Comparison of ENCODE assay signal across 25 cellular contexts in the genomic region with DNA sequence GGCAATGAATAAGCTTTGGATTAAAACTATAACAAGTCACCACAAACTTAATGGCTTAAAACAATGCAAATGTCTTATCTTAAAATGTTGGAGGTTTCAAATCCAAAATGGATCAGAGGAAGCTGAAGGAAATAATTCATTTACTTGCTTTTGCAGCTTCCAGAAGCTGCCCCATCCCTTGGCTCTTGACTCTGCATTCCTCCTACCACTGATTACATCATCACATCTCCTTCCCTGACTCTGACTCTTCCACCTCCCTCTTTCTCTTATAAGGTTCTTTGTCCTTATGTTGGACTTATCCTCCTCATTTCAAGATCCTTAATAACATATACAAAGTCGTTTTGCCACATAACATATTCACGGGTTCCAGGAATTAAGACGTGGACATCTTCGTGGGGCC.
"Had no signal": no experiment of that assay in that cellular context is flagged by ENCODE, and none has a peak within 500 bp of the region (broad histone marks: within the 10 kb centered on the region; RNA-seq: fewer than 3 reads in every experiment).

No MANE protein-coding gene starts in this region.

- DNase-seq: dermis blood vessel endothelial cell; effector memory CD4-positive, alpha-beta T cell; hypothalamus; immature natural killer cell; mucosa of descending colon; naive B cell; pancreas; stimulated activated CD4-positive, alpha-beta T cell treated with anti-CD3 and anti-CD28 coated beads, Interleukin-2, amount 100 ng/mL, for 24 hours; stimulated activated CD4-positive, alpha-beta T cell treated with anti-CD3 and anti-CD28 coated beads, Interleukin-4, amount 100 ng/mL, for 24 hours; stimulated activated naive CD8-positive, alpha-beta T cell treated with anti-CD3 and anti-CD28 coated beads, Interleukin-15, Interleukin-2, amounts not matched to agents 100 U/mL and 50 U/mL, for 24 hours; substantia nigra; testis; tibial artery had no signal

- H3K27me3 ChIP-seq: esophagus muscularis mucosa, neutrophil, pancreas, testis, tibial artery had no signal

- H3K9me3 ChIP-seq: esophagus muscularis mucosa, mucosa of descending colon, neutrophil, pancreas, testis, tibial artery had no signal

- H3K4me1 ChIP-seq: esophagus muscularis mucosa, pancreas, testis, tibial artery had no signal

- H3K4me3 Mint-ChIP-seq: immature natural killer cell; memory B cell; mesothelial cell of epicardium; naive B cell; natural killer cell treated with Interleukin-12 subunit alpha and Interleukin-12 subunit beta and Interleukin-15 and Interleukin-18, amount 100 ng/mL, for 72 hours; neural crest cell; stimulated activated memory B cell treated with anti-CD40 and anti-IgM and Interleukin-4, amounts not matched to agents 10 μg/mL and 1 μg/mL and 100 μg/mL, for 72 hours; type B pancreatic cell had no signal

- H3K36me3 ChIP-seq: esophagus muscularis mucosa, neutrophil, pancreas, tibial artery had no signal

- H3K36me3 Mint-ChIP-seq: memory B cell; mesothelial cell of epicardium; naive B cell; natural killer cell treated with Interleukin-12 subunit alpha and Interleukin-12 subunit beta and Interleukin-15 and Interleukin-18, amount 100 ng/mL, for 72 hours; stimulated activated memory B cell treated with anti-CD40 and anti-IgM and Interleukin-4, amounts not matched to agents 10 μg/mL and 1 μg/mL and 100 μg/mL, for 72 hours; type B pancreatic cell had no signal

- H3K27ac ChIP-seq: coronary artery, esophagus muscularis mucosa, neutrophil, pancreas, testis, tibial artery had no signal

- H3K27me3 Mint-ChIP-seq: memory B cell; naive B cell; natural killer cell treated with Interleukin-12 subunit alpha and Interleukin-12 subunit beta and Interleukin-15 and Interleukin-18, amount 100 ng/mL, for 72 hours; stimulated activated memory B cell treated with anti-CD40 and anti-IgM and Interleukin-4, amounts not matched to agents 10 μg/mL and 1 μg/mL and 100 μg/mL, for 72 hours; type B pancreatic cell had no signal

- ATAC-seq: left lobe of liver; mucosa of descending colon; natural killer cell treated with Interleukin-12 subunit alpha and Interleukin-12 subunit beta and Interleukin-15 and Interleukin-18, amount 100 ng/mL, for 72 hours; pancreas; sciatic nerve; stimulated activated memory B cell treated with anti-CD40 and anti-IgM and Interleukin-4, amounts not matched to agents 10 μg/mL and 1 μg/mL and 100 μg/mL, for 72 hours; stimulated activated naive CD8-positive, alpha-beta T cell treated with anti-CD3 and anti-CD28 coated beads, Interleukin-15, Interleukin-2, amounts not matched to agents 100 U/mL and 50 U/mL, for 24 hours had no signal

- H3K4me1 Mint-ChIP-seq: immature natural killer cell; memory B cell; mesothelial cell of epicardium; naive B cell; neural crest cell; stimulated activated memory B cell treated with anti-CD40 and anti-IgM and Interleukin-4, amounts not matched to agents 10 μg/mL and 1 μg/mL and 100 μg/mL, for 72 hours had no signal

- H3K4me3 ChIP-seq: coronary artery, esophagus muscularis mucosa, lung, mucosa of descending colon, pancreas, testis, tibial artery had no signal

- H3K9me3 Mint-ChIP-seq: mesothelial cell of epicardium, neural crest cell, type B pancreatic cell had no signal

- H3K27ac Mint-ChIP-seq: immature natural killer cell; memory B cell; mesothelial cell of epicardium; natural killer cell treated with Interleukin-12 subunit alpha and Interleukin-12 subunit beta and Interleukin-15 and Interleukin-18, amount 100 ng/mL, for 72 hours; stimulated activated memory B cell treated with anti-CD40 and anti-IgM and Interleukin-4, amounts not matched to agents 10 μg/mL and 1 μg/mL and 100 μg/mL, for 72 hours; type B pancreatic cell had no signal
